ENCODE assay signal across 26 cellular contexts in the genomic region with DNA sequence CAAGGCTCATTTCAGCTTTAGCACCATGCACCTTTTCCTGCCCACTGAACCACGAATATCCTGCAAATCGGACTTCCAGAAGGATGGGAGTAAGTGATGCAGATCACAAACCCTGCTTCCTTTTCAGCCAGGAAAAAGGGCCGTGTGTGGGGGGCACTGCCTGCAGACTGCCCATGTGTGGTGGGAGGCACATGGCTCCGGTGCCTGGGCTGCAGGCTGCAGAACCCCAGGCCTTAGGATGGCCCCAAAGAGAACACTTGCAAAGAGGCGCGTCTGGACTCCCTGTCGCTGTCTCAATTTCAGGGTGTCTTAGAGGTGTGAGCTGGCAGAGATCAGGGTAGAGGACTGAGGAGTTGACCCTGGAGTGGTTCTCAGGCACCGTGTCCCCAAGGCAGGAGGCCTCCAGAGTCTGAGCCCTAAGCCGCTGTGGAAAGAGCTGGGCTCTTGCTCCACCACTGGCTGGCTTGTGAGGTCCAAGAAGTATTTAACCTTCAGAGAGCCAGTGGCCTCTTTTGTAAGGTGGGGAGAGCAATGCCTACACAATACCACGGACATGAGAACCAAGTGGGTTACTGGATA.
"Had no signal": no experiment of that assay in that cellular context is flagged by ENCODE, and none has a peak within 500 bp of the region (broad histone marks: within the 10 kb centered on the region; RNA-seq: fewer than 3 reads in every experiment).

No MANE protein-coding gene starts in this region.

- H3K4me1 Mint-ChIP-seq: memory B cell; stimulated activated memory B cell treated with anti-CD40 and anti-IgM and Interleukin-4, amounts not matched to agents 10 μg/mL and 1 μg/mL and 100 μg/mL, for 72 hours; stimulated activated naive CD8-positive, alpha-beta T cell treated with anti-CD3 and anti-CD28 coated beads, Interleukin-15, amount 100 ng/mL, for 72 hours had no signal

- H3K27ac ChIP-seq: left ventricle myocardium inferior, neutrophil, ovary, right atrium auricular region, right lobe of liver, tibial nerve, uterus had no signal

- H3K4me3 Mint-ChIP-seq: memory B cell; naive thymus-derived CD4-positive, alpha-beta T cell; natural killer cell treated with Interleukin-12 subunit alpha and Interleukin-12 subunit beta and Interleukin-15 and Interleukin-18, amount 100 ng/mL, for 72 hours; stimulated activated memory B cell treated with anti-CD40 and anti-IgM and Interleukin-4, amounts not matched to agents 10 μg/mL and 1 μg/mL and 100 μg/mL, for 72 hours; stimulated activated naive CD8-positive, alpha-beta T cell treated with anti-CD3 and anti-CD28 coated beads, Interleukin-15, amount 100 ng/mL, for 72 hours; type B pancreatic cell had no signal

- H3K27me3 ChIP-seq: ovary, right atrium auricular region, right lobe of liver, tibial nerve, uterus had no signal

- H3K4me1 ChIP-seq: left ventricle myocardium inferior, right atrium auricular region, right lobe of liver, tibial nerve, uterus had no signal

- H3K36me3 ChIP-seq: left ventricle myocardium inferior, neutrophil, ovary, right atrium auricular region, right lobe of liver, tibial nerve, uterus had no signal

- DNase-seq: hippocampal formation; left colon; left ventricle myocardium inferior; midbrain; mucosa of descending colon; naive thymus-derived CD4-positive, alpha-beta T cell; occipital lobe; ovary; right lobe of liver; stimulated activated CD4-positive, alpha-beta T cell treated with anti-CD3 and anti-CD28 coated beads, Interleukin-1b, Interleukin-23, amount 100 ng/mL, for 48 hours; stimulated activated CD4-positive, alpha-beta T cell treated with anti-CD3 and anti-CD28 coated beads, Interleukin-2, amount 100 ng/mL, for 48 hours; stimulated activated CD4-positive, alpha-beta T cell treated with anti-CD3 and anti-CD28 coated beads, Interleukin-4, amount 100 ng/mL, for 4 hours; stimulated activated CD8-positive, alpha-beta memory T cell treated with anti-CD3 and anti-CD28 coated beads, Interleukin-4, amount 100 ng/mL, for 48 hours; stimulated activated naive CD4-positive, alpha-beta T cell treated with Interleukin-2 at 50 U/mL for 16 hours; stimulated activated naive CD8-positive, alpha-beta T cell treated with anti-CD3 and anti-CD28 coated beads, Interleukin-15, amount 100 ng/mL, for 72 hours; substantia nigra; uterus had no signal

- H3K36me3 Mint-ChIP-seq: memory B cell; naive thymus-derived CD4-positive, alpha-beta T cell; natural killer cell treated with Interleukin-12 subunit alpha and Interleukin-12 subunit beta and Interleukin-15 and Interleukin-18, amount 100 ng/mL, for 72 hours; stimulated activated memory B cell treated with anti-CD40 and anti-IgM and Interleukin-4, amounts not matched to agents 10 μg/mL and 1 μg/mL and 100 μg/mL, for 72 hours; type B pancreatic cell had no signal

- H3K4me3 ChIP-seq: left ventricle myocardium inferior, mucosa of descending colon, ovary, right atrium auricular region, right lobe of liver, smooth muscle cell, tibial nerve, uterus had no signal

- H3K9me3 ChIP-seq: left ventricle myocardium inferior, mucosa of descending colon, neutrophil, ovary, right atrium auricular region, right lobe of liver, tibial nerve, uterus had no signal

- H3K27ac Mint-ChIP-seq: memory B cell; naive thymus-derived CD4-positive, alpha-beta T cell; natural killer cell treated with Interleukin-12 subunit alpha and Interleukin-12 subunit beta and Interleukin-15 and Interleukin-18, amount 100 ng/mL, for 72 hours; progenitor cell of endocrine pancreas; stimulated activated memory B cell treated with anti-CD40 and anti-IgM and Interleukin-4, amounts not matched to agents 10 μg/mL and 1 μg/mL and 100 μg/mL, for 72 hours; stimulated activated naive CD8-positive, alpha-beta T cell treated with anti-CD3 and anti-CD28 coated beads, Interleukin-15, amount 100 ng/mL, for 72 hours; type B pancreatic cell had no signal

- H3K9me3 Mint-ChIP-seq: memory B cell; naive thymus-derived CD4-positive, alpha-beta T cell; natural killer cell treated with Interleukin-12 subunit alpha and Interleukin-12 subunit beta and Interleukin-15 and Interleukin-18, amount 100 ng/mL, for 72 hours; stimulated activated memory B cell treated with anti-CD40 and anti-IgM and Interleukin-4, amounts not matched to agents 10 μg/mL and 1 μg/mL and 100 μg/mL, for 72 hours; stimulated activated naive CD8-positive, alpha-beta T cell treated with anti-CD3 and anti-CD28 coated beads, Interleukin-15, amount 100 ng/mL, for 72 hours; type B pancreatic cell had no signal

- H3K27me3 Mint-ChIP-seq: type B pancreatic cell had no signal
